In the genomic region with DNA sequence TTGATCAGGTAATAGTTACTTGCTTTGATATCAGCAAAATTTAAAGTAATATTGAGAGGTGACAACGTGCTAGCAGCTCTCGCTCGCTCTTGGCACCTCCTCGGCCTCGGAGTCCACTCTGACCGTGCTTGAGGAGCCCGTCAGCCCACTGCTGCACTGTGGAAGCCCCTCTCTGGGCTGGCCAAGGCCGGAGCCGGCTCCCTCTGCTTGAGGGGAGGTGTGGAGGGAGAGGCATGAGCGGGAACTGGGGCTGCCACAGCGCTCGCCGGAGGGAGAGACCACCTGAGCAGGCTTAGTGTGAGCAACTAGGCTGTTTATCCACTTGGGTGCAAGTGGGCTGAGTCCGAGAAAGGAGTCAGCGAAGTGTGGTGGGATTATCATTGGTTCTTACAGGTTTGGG, we compare ENCODE assay signal across 23 cellular contexts.
DNase-seq lines count a peak whose midpoint lies in the region; ATAC-seq and TF ChIP-seq lines count a peak whose summit lies in the region.
"Had no signal": no experiment of that assay in that cellular context is flagged by ENCODE, and none has a peak within 500 bp of the region (broad histone marks: within the 10 kb centered on the region; RNA-seq: fewer than 3 reads in every experiment).

No MANE protein-coding gene starts in this region.

- WGBS in heart right ventricle, 2 donors = 90 to 91% methylated on average over 15 of the region's 15 CpGs
- WGBS in neuronal stem cell (ENCODE audit: extremely low coverage in 2 of 2, insufficient read length in 2 of 2, insufficient replicate concordance in 1 of 2), 2 donors = no CpG with 5 or more reads among the region's 15 CpGs

- H3K4me2 ChIP-seq in neuronal stem cell (ENCODE audit: insufficient read depth, low read length, poor library complexity, severe bottlenecking) = no peak overlapping the region
- H3K4me2 ChIP-seq: BLaER1 treated with 17β-estradiol and CSF1 and Interleukin-3, amounts not matched to agents 10 nM and 100 nM; GM23338 had no signal

- H3K36me3 Mint-ChIP-seq in chondrocyte (ENCODE audit: low read depth) (no peaks in the 10 kb centered on the region), progenitor cell of endocrine pancreas (ENCODE audit: insufficient read depth) (no peaks in the 10 kb centered on the region)
- H3K36me3 Mint-ChIP-seq: CD14-positive monocyte; CD8-positive, alpha-beta memory T cell had no signal

- DNase-seq in Right ventricle myocardium inferior (ENCODE audit: missing footprints) (peak; percentile 61), heart right ventricle (no peak), chondrocyte (ENCODE audit: low spot score) (peak; percentile 74), neuronal stem cell (ENCODE audit: low spot score) (no peak), vagina (ENCODE audit: extremely low spot score in 2 of 2) (no peak), NCI-H1105 (lab: John Stamatoyannopoulos, UW) (no peak), progenitor cell of endocrine pancreas (ENCODE audit: low spot score, unreplicated experiment) (no peak)
- DNase-seq: ACHN; AML-193; BE2C; CD4-positive, alpha-beta T cell; CD8-positive, alpha-beta memory T cell; DMS 273 treated with DMSO at 0.1 percent for 48 hours; DMS79; GDM1; H9 had no signal

- H3K18ac ChIP-seq in neuronal stem cell (ENCODE audit: low read length) = peak overlapping the region; percentile 64

- H3K4me1 Mint-ChIP-seq in chondrocyte (ENCODE audit: low read depth) (peaks cover 18% of the 10 kb centered on the region), progenitor cell of endocrine pancreas (ENCODE audit: low read depth) (peaks cover 3% of the 10 kb centered on the region)
- H3K4me1 Mint-ChIP-seq: CD14-positive monocyte; CD8-positive, alpha-beta memory T cell; GM23338 had no signal

- ATAC-seq in Right ventricle myocardium inferior (no peak), heart right ventricle (no peak), GM21367 (IDR thresholded peaks at IDR 0.05; ENCODE audit: unreplicated experiment) (no peak)
- ATAC-seq: GM12878, GM23338, HCT116 had no signal

- H3K4me3 Mint-ChIP-seq in chondrocyte (ENCODE audit: unreplicated experiment) (no peak overlapping the region), progenitor cell of endocrine pancreas (ENCODE audit: low read depth) (no peak overlapping the region)
- H3K4me3 Mint-ChIP-seq: CD14-positive monocyte; CD4-positive, alpha-beta T cell; CD8-positive, alpha-beta memory T cell; GM23338; H9 had no signal

- H3K4ac ChIP-seq in neuronal stem cell (ENCODE audit: low read length) = no peak overlapping the region

- no peak overlapping the region for H3K14ac ChIP-seq in neuronal stem cell (ENCODE audit: low read length)

- no peak overlapping the region for H2BK5ac ChIP-seq in neuronal stem cell (ENCODE audit: low read length)

- no peak overlapping the region for H2BK15ac ChIP-seq in neuronal stem cell (ENCODE audit: low read length)

- intact Hi-C loops in Right ventricle myocardium inferior (cut with DNase I) (no loop called here), heart right ventricle (cut with DNase I) (no loop called here), vagina (cut with DNase I) (no loop called here)

- H3K27me3 Mint-ChIP-seq in chondrocyte (ENCODE audit: low read depth) (no peaks in the 10 kb centered on the region), progenitor cell of endocrine pancreas (no peaks in the 10 kb centered on the region)
- H3K27me3 Mint-ChIP-seq: CD4-positive, alpha-beta T cell; CD8-positive, alpha-beta memory T cell had no signal

- H3K4me3 ChIP-seq in heart right ventricle (no peak overlapping the region), neuronal stem cell (ENCODE audit: low read length in 2 of 2) (peak overlapping the region in 1 of 2 donors; percentile 25), vagina (no peak overlapping the region)
- H3K4me3 ChIP-seq: BLaER1 treated with 17β-estradiol and CSF1 and Interleukin-3, amounts not matched to agents 10 nM and 100 nM; GM12878; GM23338 had no signal

- H3K9me3 ChIP-seq in heart right ventricle (peaks cover 0 to 11% (median 0%) of the 10 kb centered on the region in 11 donors), neuronal stem cell (replicated peaks in 1 of 2; ENCODE audit: control insufficient read depth in 2 of 2, insufficient read depth in 1 of 2, low read depth in 1 of 2, low read length in 2 of 2) (peaks cover 0 to 4% of the 10 kb centered on the region in 2 donors), vagina (no peaks in the 10 kb centered on the region)
- H3K9me3 ChIP-seq: BE2C; BLaER1 treated with 17β-estradiol and CSF1 and Interleukin-3, amounts not matched to agents 10 nM and 100 nM had no signal

- no peak overlapping the region for H2AFZ ChIP-seq in neuronal stem cell (ENCODE audit: low read length)
- H2AFZ ChIP-seq: GM23338 had no signal

- H3K9ac ChIP-seq in neuronal stem cell (ENCODE audit: low read depth, low read length, poor library complexity) = no peak overlapping the region
- H3K9ac ChIP-seq: BLaER1 treated with 17β-estradiol and CSF1 and Interleukin-3, amounts not matched to agents 10 nM and 100 nM had no signal

- no peak overlapping the region for H3K23ac ChIP-seq in neuronal stem cell (ENCODE audit: low read depth, low read length, poor library complexity)

- H3K4me1 ChIP-seq in heart right ventricle (no peaks in the 10 kb centered on the region), neuronal stem cell (ENCODE audit: control insufficient read depth in 2 of 2, insufficient read depth in 1 of 2, low read depth in 1 of 2, low read length in 2 of 2) (no peaks in the 10 kb centered on the region), vagina (no peaks in the 10 kb centered on the region)
- H3K4me1 ChIP-seq: BE2C had no signal

- no peaks in the 10 kb centered on the region for H3K36me3 ChIP-seq in heart right ventricle
- no peaks in the 10 kb centered on the region for H3K36me3 ChIP-seq in neuronal stem cell (replicated peaks in 1 of 2; ENCODE audit: control insufficient read depth in 2 of 2, insufficient read depth in 2 of 2, low read length in 2 of 2)
- no peaks in the 10 kb centered on the region for H3K36me3 ChIP-seq in vagina
- H3K36me3 ChIP-seq: BE2C; BLaER1 treated with 17β-estradiol and CSF1 and Interleukin-3, amounts not matched to agents 10 nM and 100 nM had no signal

- no peaks in the 10 kb centered on the region for H3K27me3 ChIP-seq in heart right ventricle
- no peaks in the 10 kb centered on the region for H3K27me3 ChIP-seq in neuronal stem cell (ENCODE audit: control insufficient read depth in 3 of 3, insufficient read depth in 3 of 3, low read depth in 1 of 3, low read length in 3 of 3)
- H3K27me3 ChIP-seq in vagina = no peaks in the 10 kb centered on the region
- H3K27me3 ChIP-seq: BE2C; BLaER1 treated with 17β-estradiol and CSF1 and Interleukin-3, amounts not matched to agents 10 nM and 100 nM had no signal

- no peak overlapping the region for H3K27ac Mint-ChIP-seq in chondrocyte (ENCODE audit: unreplicated experiment)
- no peak overlapping the region for H3K27ac Mint-ChIP-seq in progenitor cell of endocrine pancreas
- H3K27ac Mint-ChIP-seq: CD4-positive, alpha-beta T cell; CD8-positive, alpha-beta memory T cell; GM23338; H9 had no signal

- H2BK12ac ChIP-seq in neuronal stem cell (ENCODE audit: low read length) = peak overlapping the region; percentile 73

- H3K9me3 Mint-ChIP-seq in chondrocyte (ENCODE audit: low read depth) = peaks cover 7% of the 10 kb centered on the region
- no peaks in the 10 kb centered on the region for H3K9me3 Mint-ChIP-seq in progenitor cell of endocrine pancreas (ENCODE audit: low read depth)

- H4K91ac ChIP-seq in neuronal stem cell (ENCODE audit: low read depth, low read length, poor library complexity) = no peak overlapping the region

- no peak for TF ChIP-seq CTCF in heart right ventricle (IDR thresholded peaks at IDR 0.05)
- no peak for TF ChIP-seq CTCF in chondrocyte (IDR thresholded peaks at IDR 0.05)
- TF ChIP-seq CTCF in vagina (IDR thresholded peaks at IDR 0.05) = no peak
- TF ChIP-seq CTCF in progenitor cell of endocrine pancreas (IDR thresholded peaks at IDR 0.05; ENCODE audit: unreplicated experiment) = no peak

- TF ChIP-seq POLR2A in vagina (IDR thresholded peaks at IDR 0.05) = no peak

- no peak overlapping the region for H2AK5ac ChIP-seq in neuronal stem cell (ENCODE audit: low read depth, low read length)

- H2BK120ac ChIP-seq in neuronal stem cell (ENCODE audit: low read depth, low read length) = no peak overlapping the region

- H3K27ac ChIP-seq in heart right ventricle = no peak overlapping the region
- no peak overlapping the region for H3K27ac ChIP-seq in neuronal stem cell (replicated peaks; ENCODE audit: low read length)
- no peak overlapping the region for H3K27ac ChIP-seq in vagina
- H3K27ac ChIP-seq: 22Rv1; BLaER1 treated with 17β-estradiol and CSF1 and Interleukin-3, amounts not matched to agents 10 nM and 100 nM had no signal

- H3K79me1 ChIP-seq in neuronal stem cell (ENCODE audit: low read depth, low read length) = no peaks in the 10 kb centered on the region

- no peak overlapping the region for H4K8ac ChIP-seq in neuronal stem cell (ENCODE audit: low read depth, low read length)

Comparison
In these comparisons a context has a peak if more than half of its experiments do, and no peak if none do; other contexts are left out.
1. DNase-seq: peak in Right ventricle myocardium inferior (single experiment) and chondrocyte (single experiment); none in heart right ventricle (0 of 2), neuronal stem cell (single experiment), vagina (0 of 2), NCI-H1105 (single experiment) and progenitor cell of endocrine pancreas (single experiment).